ENCODE assay signal across 9 cellular contexts in genomic region chr9:127446720-127447415, GRCh38. TPM values are rescaled to one million over a fixed set of nuclear protein-coding genes. Genes with fewer than 3 reads are reported as not detected.
DNase-seq lines count a peak whose midpoint lies in the region; ATAC-seq and TF ChIP-seq lines count a peak whose summit lies in the region.
"Had no signal": no experiment of that assay in that cellular context is flagged by ENCODE, and none has a peak within 500 bp of the region (broad histone marks: within the 10 kb centered on the region; RNA-seq: fewer than 3 reads in every experiment).

No MANE protein-coding gene starts in this region.

- H3K9me3 Mint-ChIP-seq in Calu3 (ENCODE audit: low read depth, unreplicated experiment) (no peaks in the 10 kb centered on the region), activated B cell treated with CpG ODN at 0.5 μM for 24 hours (no peaks in the 10 kb centered on the region)
- H3K9me3 Mint-ChIP-seq in naive thymus-derived CD8-positive, alpha-beta T cell = no peaks in the 10 kb centered on the region

- H3K36me3 Mint-ChIP-seq in Calu3 (ENCODE audit: insufficient read depth, unreplicated experiment) (peaks cover 98% of the 10 kb centered on the region), activated B cell treated with CpG ODN at 0.5 μM for 24 hours (ENCODE audit: low read depth) (peaks cover 86% of the 10 kb centered on the region)
- peaks cover 0 to 81% (median 27%) of the 10 kb centered on the region in 3 donors for H3K36me3 Mint-ChIP-seq in naive thymus-derived CD8-positive, alpha-beta T cell

- no peaks in the 10 kb centered on the region for H3K9me2 ChIP-seq in HCT116 (ENCODE audit: insufficient read depth)

- no peaks in the 10 kb centered on the region for H3K27me3 ChIP-seq in HCT116 (ENCODE audit: insufficient read depth, low read length)
- H3K27me3 ChIP-seq: left lung had no signal

- no peak for TF ChIP-seq POLR2A in HCT116 (IDR thresholded peaks at IDR 0.05; ENCODE audit: borderline replicate concordance, extremely low read depth, insufficient read depth, insufficient read length)

- no peaks in the 10 kb centered on the region for H3K9me3 ChIP-seq in HCT116 (ENCODE audit: control insufficient read depth in 1 of 2, insufficient read depth in 1 of 2, low read depth in 1 of 2, low read length in 2 of 2)

- CTCF ChIA-PET in Calu3 (lab: Charles Lee) (no interaction called here), HCT116 (lab: Charles Lee) (no interaction called here), activated B cell treated with CpG ODN at 0.5 μM for 24 hours (lab: Charles Lee) (no interaction called here)

- H3K27ac ChIP-seq in HCT116 (ENCODE audit: low read depth, low read length) = peak overlapping the region; percentile 97; the same call in 1 of the 2 replicates
- H3K27ac ChIP-seq: coronary artery, left lung had no signal

- POLR2A ChIA-PET in HCT116 (lab: Charles Lee) (interaction anchor here (1.5 kb wide), 1 partner anchor 223 kb away, joined by 3 read pairs; no protein-coding TSS in a partner anchor), activated B cell treated with CpG ODN at 0.5 μM for 24 hours (lab: Charles Lee) (interaction anchor here (0.5 to 1.7 kb wide), 5 partner anchors 7 to 358 kb away, joined by 3 to 7 read pairs (median 4); partner anchors contain the start of genes SLC2A8 and ZNF79)
- POLR2A ChIA-PET in naive thymus-derived CD8-positive, alpha-beta T cell (lab: Charles Lee) = interaction anchor here (0.7 to 1.0 kb wide), 2 partner anchors 232 to 1378 kb away, joined by 3 read pairs; no protein-coding TSS in a partner anchor

- ATAC-seq in HCT116 = peak; percentile 16
- ATAC-seq in activated B cell treated with CpG ODN at 0.5 μM for 24 hours (ENCODE audit: low read depth) = no peak
- ATAC-seq in naive thymus-derived CD8-positive, alpha-beta T cell = no peak
- ATAC-seq: left lung had no signal

- DNase-seq in Calu3 (no peak), HCT116 (ENCODE audit: low read depth, low spot score) (no peak), activated B cell treated with CpG ODN at 0.5 μM for 24 hours (no peak), NCI-H2227 (lab: John Stamatoyannopoulos, UW; ENCODE audit: unreplicated experiment) (no peak), NOMO-1 (lab: John Stamatoyannopoulos, UW; ENCODE audit: unreplicated experiment in 2 of 2) (no peak)
- DNase-seq in naive thymus-derived CD8-positive, alpha-beta T cell = no peak
- no peak for DNase-seq in stimulated activated naive CD4-positive, alpha-beta T cell (lab: John Stamatoyannopoulos, UW)
- DNase-seq: left lung had no signal

- H3K4me1 Mint-ChIP-seq in Calu3 (ENCODE audit: low read depth, unreplicated experiment) (no peaks in the 10 kb centered on the region), activated B cell treated with CpG ODN at 0.5 μM for 24 hours (peaks cover 44% of the 10 kb centered on the region)
- peaks cover 14 to 46% (median 34%) of the 10 kb centered on the region in 4 donors for H3K4me1 Mint-ChIP-seq in naive thymus-derived CD8-positive, alpha-beta T cell

- H3K79me2 ChIP-seq in HCT116 (ENCODE audit: insufficient read depth, low read length) = peaks cover 34% of the 10 kb centered on the region

- peaks cover 8 to 50% of the 10 kb centered on the region in 2 experiments for H3K4me1 ChIP-seq in HCT116 (ENCODE audit: control insufficient read depth in 1 of 2, insufficient read depth in 2 of 2, low read length in 2 of 2)

- peak overlapping the region; percentile 64 for H3K27ac Mint-ChIP-seq in Calu3 (ENCODE audit: unreplicated experiment)
- peak overlapping the region; percentile 66 for H3K27ac Mint-ChIP-seq in activated B cell treated with CpG ODN at 0.5 μM for 24 hours
- H3K27ac Mint-ChIP-seq in naive thymus-derived CD8-positive, alpha-beta T cell = peak overlapping the region in 8 of 10 donors; percentile 6 to 64 (median 41)

- intact Hi-C loops in Calu3 (cut with micrococcal nuclease; ENCODE audit: unreplicated experiment) (no loop called here), HCT116 (cut with micrococcal nuclease) (no loop called here), activated B cell treated with CpG ODN at 0.5 μM for 24 hours (cut with micrococcal nuclease) (no loop called here)

- no peak for TF ChIP-seq RAD21 in HCT116 (IDR thresholded peaks at IDR 0.05; ENCODE audit: low read depth)

- H3K4me2 ChIP-seq in HCT116 (ENCODE audit: low read length) = no peak overlapping the region

- BruUV-seq in Calu3 (replicated peaks; lab: Mats Ljungman, UMichigan) (no TSS peak), HCT116 (replicated peaks; lab: Mats Ljungman, UMichigan) (no TSS peak)

- H4K20me1 ChIP-seq in HCT116 (ENCODE audit: insufficient read depth) = peaks cover 38% of the 10 kb centered on the region

- RAD21 ChIA-PET in HCT116 (lab: Charles Lee; ENCODE audit: low non-redundant PET in 1 of 2, low total read pairs in 2 of 2, uncharacterized antibody in 2 of 2, unreplicated experiment in 2 of 2) = no interaction called here

- H3K4me3 Mint-ChIP-seq in Calu3 (ENCODE audit: low read depth, unreplicated experiment) (no peak overlapping the region), activated B cell treated with CpG ODN at 0.5 μM for 24 hours (no peak overlapping the region)
- H3K4me3 Mint-ChIP-seq in naive thymus-derived CD8-positive, alpha-beta T cell = no peak overlapping the region

- no peak for TF ChIP-seq CTCF in Calu3 (IDR thresholded peaks at IDR 0.05; ENCODE audit: unreplicated experiment)
- no peak for TF ChIP-seq CTCF in HCT116 (IDR thresholded peaks at IDR 0.05 in 2 of 3, conservative IDR thresholded peaks at IDR 0.05 in 1 of 3; ENCODE audit: borderline replicate concordance in 1 of 3, insufficient read depth in 1 of 3, low read depth in 2 of 3, low read length in 2 of 3)
- TF ChIP-seq CTCF in activated B cell treated with CpG ODN at 0.5 μM for 24 hours (IDR thresholded peaks at IDR 0.05) = no peak

- H2AFZ ChIP-seq in HCT116 (ENCODE audit: low read depth, low read length, poor library complexity, severe bottlenecking) = no peak overlapping the region

- H3K9ac ChIP-seq in HCT116 (ENCODE audit: low read length) = no peak overlapping the region

- no peak overlapping the region for H3K4me3 ChIP-seq in HCT116 (replicated peaks in 1 of 2; ENCODE audit: low read depth in 1 of 2, low read length in 2 of 2)
- H3K4me3 ChIP-seq: coronary artery, left lung had no signal

- H3K27me3 Mint-ChIP-seq in Calu3 (ENCODE audit: unreplicated experiment) (no peaks in the 10 kb centered on the region), activated B cell treated with CpG ODN at 0.5 μM for 24 hours (no peaks in the 10 kb centered on the region)
- no peaks in the 10 kb centered on the region for H3K27me3 Mint-ChIP-seq in naive thymus-derived CD8-positive, alpha-beta T cell

- H3K36me3 ChIP-seq in HCT116 (ENCODE audit: control insufficient read depth in 1 of 2, insufficient read depth in 2 of 2, low read length in 2 of 2) = peaks cover 31 to 66% of the 10 kb centered on the region in 2 experiments

TF ChIP-seq in HCT116, 20 proteins besides CTCF, POLR2A, EP300 and RAD21:
- no peak for TF ChIP-seq SRF (IDR thresholded peaks at IDR 0.05; ENCODE audit: low read depth)
- TF ChIP-seq ZFX (IDR thresholded peaks at IDR 0.05) = no peak
- TF ChIP-seq SP1 (IDR thresholded peaks at IDR 0.05; ENCODE audit: low read depth) = no peak
- no peak for TF ChIP-seq MAX (IDR thresholded peaks at IDR 0.05)
- no peak; the same call in 1 of the 2 replicates for TF ChIP-seq POLR2AphosphoS5 (IDR thresholded peaks at IDR 0.05; ENCODE audit: low read depth, low read length)
TF ChIP-seq in HCT116: peak in this region for 0.

RNA-seq across cellular contexts. Expression of gene RPL12, which starts 4.3 kb away (rescaled TPM):
- total RNA-seq in Calu3 (2022) (788 and 855 TPM in 2 replicates), HCT116 (2021; ENCODE audit: unreplicated experiment) (2,679 TPM), activated B cell treated with CpG ODN at 0.5 μM for 24 hours (2,278 and 2,307 TPM in 2 replicates)
- 5,001 and 5,019 TPM in 2 replicates for polyA plus RNA-seq in HCT116 (2012)
- 1,000 to 10,000 TPM; 1,452 to 1,480 TPM for total RNA-seq in naive thymus-derived CD8-positive, alpha-beta T cell
- 1,000 to 10,000 TPM; 1,731 to 2,420 (median 2,163) TPM for polyA plus RNA-seq in naive thymus-derived CD8-positive, alpha-beta T cell

RNA-seq across cellular contexts. Expression of gene LRSAM1, which starts 4.4 kb away (rescaled TPM):
- total RNA-seq in Calu3 (2022) (12.0 and 18.4 TPM in 2 replicates), HCT116 (2021; ENCODE audit: unreplicated experiment) (25.9 TPM), activated B cell treated with CpG ODN at 0.5 μM for 24 hours (19.4 and 23.9 TPM in 2 replicates)
- polyA plus RNA-seq in HCT116 (2012) = 21.0 and 23.3 TPM in 2 replicates
- total RNA-seq in naive thymus-derived CD8-positive, alpha-beta T cell = 10 to 100 TPM; 24.2 to 26.4 TPM
- polyA plus RNA-seq in naive thymus-derived CD8-positive, alpha-beta T cell = 1 to 10 TPM; 4.3 to 9.6 (median 5.0) TPM

RNA-seq across cellular contexts. Expression of gene ZNF79, which starts 22.7 kb away (rescaled TPM):
- total RNA-seq in Calu3 (2022) = 7.0 and 7.1 TPM in 2 replicates
- total RNA-seq in HCT116 (2021; ENCODE audit: unreplicated experiment) = 5.3 TPM
- 2.2 and 3.0 TPM in 2 replicates for polyA plus RNA-seq in HCT116 (2012)
- total RNA-seq in activated B cell treated with CpG ODN at 0.5 μM for 24 hours = 13.5 and 14.0 TPM in 2 replicates
- 10 to 100 TPM; 15.2 to 17.2 TPM for total RNA-seq in naive thymus-derived CD8-positive, alpha-beta T cell
- polyA plus RNA-seq in naive thymus-derived CD8-positive, alpha-beta T cell = 1 to 10 TPM; 3.3 to 6.6 (median 4.9) TPM

RNA-seq across cellular contexts. Expression of gene SLC2A8, which starts 49.9 kb away (rescaled TPM):
- total RNA-seq in Calu3 (2022) (10.8 and 13.1 TPM in 2 replicates), HCT116 (2021; ENCODE audit: unreplicated experiment) (16.8 TPM), activated B cell treated with CpG ODN at 0.5 μM for 24 hours (13.4 and 17.1 TPM in 2 replicates)
- 14.7 and 15.3 TPM in 2 replicates for polyA plus RNA-seq in HCT116 (2012)
- under 1 TPM; 0.19 to 0.39 TPM for total RNA-seq in naive thymus-derived CD8-positive, alpha-beta T cell
- 1 to 10 TPM in 1 of 3 donors, not detected in 2; 1.2 TPM for polyA plus RNA-seq in naive thymus-derived CD8-positive, alpha-beta T cell
